ENCODE assay signal across 1 cellular context in genomic region chr5:53481887-53482716, GRCh38.
TF ChIP-seq lines count a peak whose summit lies in the region.

No MANE protein-coding gene starts in this region.

TF ChIP-seq in K562, 482 proteins besides CTCF, POLR2A, EP300 and RAD21 (continued from another document and continues in another):
- TF ChIP-seq CREB5 (CRISPR knock-in tag; IDR thresholded peaks at IDR 0.05) (no peak), EHMT2 (IDR thresholded peaks at IDR 0.05) (no peak), ZNF740 (CRISPR knock-in tag; IDR thresholded peaks at IDR 0.05) (no peak), ZNF740 (tag; IDR thresholded peaks at IDR 0.05) (no peak), SMAD4 (CRISPR knock-in tag; conservative IDR thresholded peaks at IDR 0.05) (no peak), ZSCAN32 (CRISPR knock-in tag; IDR thresholded peaks at IDR 0.05) (no peak), ZNF224 (CRISPR knock-in tag; IDR thresholded peaks at IDR 0.05) (no peak), TCF7L2 (IDR thresholded peaks at IDR 0.05; ENCODE audit: low read depth, low read length) (no peak), ZNF277 (CRISPR knock-in tag; IDR thresholded peaks at IDR 0.05; ENCODE audit: borderline replicate concordance) (no peak), ETV5 (CRISPR knock-in tag; IDR thresholded peaks at IDR 0.05; ENCODE audit: low read depth) (no peak), DMBX1 (CRISPR knock-in tag; IDR thresholded peaks at IDR 0.05; ENCODE audit: borderline replicate concordance) (no peak), TCF3 (CRISPR knock-in tag; IDR thresholded peaks at IDR 0.05) (no peak), ZSCAN29 (IDR thresholded peaks at IDR 0.05) (no peak), RNF2 (IDR thresholded peaks at IDR 0.05) (no peak; the same call in 1 of the 2 replicates), NONO (IDR thresholded peaks at IDR 0.05; ENCODE audit: low read depth in 2 of 2, low read length in 1 of 2) (no peak), NR3C1 (CRISPR knock-in tag; IDR thresholded peaks at IDR 0.05) (no peak), ZBTB40 (IDR thresholded peaks at IDR 0.05) (0 out of 2 replicates have a peak, but pooled peaks have one; percentile 25), ZBTB40 (CRISPR knock-in tag; IDR thresholded peaks at IDR 0.05) (no peak), MXD1 (CRISPR knock-in tag; IDR thresholded peaks at IDR 0.05; ENCODE audit: borderline replicate concordance, poor library complexity, severe bottlenecking) (no peak), STAG1 (CRISPR knock-in tag; IDR thresholded peaks at IDR 0.05; ENCODE audit: borderline replicate concordance) (no peak), ZNF280B (CRISPR knock-in tag; IDR thresholded peaks at IDR 0.05) (no peak), ZNF239 (CRISPR knock-in tag; IDR thresholded peaks at IDR 0.05) (no peak), MCM5 (IDR thresholded peaks at IDR 0.05; ENCODE audit: low read depth) (no peak), NCOA2 (IDR thresholded peaks at IDR 0.05; ENCODE audit: partially characterized antibody in 2 of 2) (no peak), MAFK (IDR thresholded peaks at IDR 0.05; ENCODE audit: low read length) (no peak)
- TF ChIP-seq, protein P1, sequence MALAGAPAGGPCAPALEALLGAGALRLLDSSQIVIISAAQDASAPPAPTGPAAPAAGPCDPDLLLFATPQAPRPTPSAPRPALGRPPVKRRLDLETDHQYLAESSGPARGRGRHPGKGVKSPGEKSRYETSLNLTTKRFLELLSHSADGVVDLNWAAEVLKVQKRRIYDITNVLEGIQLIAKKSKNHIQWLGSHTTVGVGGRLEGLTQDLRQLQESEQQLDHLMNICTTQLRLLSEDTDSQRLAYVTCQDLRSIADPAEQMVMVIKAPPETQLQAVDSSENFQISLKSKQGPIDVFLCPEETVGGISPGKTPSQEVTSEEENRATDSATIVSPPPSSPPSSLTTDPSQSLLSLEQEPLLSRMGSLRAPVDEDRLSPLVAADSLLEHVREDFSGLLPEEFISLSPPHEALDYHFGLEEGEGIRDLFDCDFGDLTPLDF (CRISPR knock-in tag; IDR thresholded peaks at IDR 0.05): no peak
- TF ChIP-seq, protein P2, sequence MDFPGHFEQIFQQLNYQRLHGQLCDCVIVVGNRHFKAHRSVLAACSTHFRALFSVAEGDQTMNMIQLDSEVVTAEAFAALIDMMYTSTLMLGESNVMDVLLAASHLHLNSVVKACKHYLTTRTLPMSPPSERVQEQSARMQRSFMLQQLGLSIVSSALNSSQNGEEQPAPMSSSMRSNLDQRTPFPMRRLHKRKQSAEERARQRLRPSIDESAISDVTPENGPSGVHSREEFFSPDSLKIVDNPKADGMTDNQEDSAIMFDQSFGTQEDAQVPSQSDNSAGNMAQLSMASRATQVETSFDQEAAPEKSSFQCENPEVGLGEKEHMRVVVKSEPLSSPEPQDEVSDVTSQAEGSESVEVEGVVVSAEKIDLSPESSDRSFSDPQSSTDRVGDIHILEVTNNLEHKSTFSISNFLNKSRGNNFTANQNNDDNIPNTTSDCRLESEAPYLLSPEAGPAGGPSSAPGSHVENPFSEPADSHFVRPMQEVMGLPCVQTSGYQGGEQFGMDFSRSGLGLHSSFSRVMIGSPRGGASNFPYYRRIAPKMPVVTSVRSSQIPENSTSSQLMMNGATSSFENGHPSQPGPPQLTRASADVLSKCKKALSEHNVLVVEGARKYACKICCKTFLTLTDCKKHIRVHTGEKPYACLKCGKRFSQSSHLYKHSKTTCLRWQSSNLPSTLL (IDR thresholded peaks at IDR 0.05): peak; percentile 61; the same call in 1 of the 2 replicates
- TF ChIP-seq, protein P3, sequence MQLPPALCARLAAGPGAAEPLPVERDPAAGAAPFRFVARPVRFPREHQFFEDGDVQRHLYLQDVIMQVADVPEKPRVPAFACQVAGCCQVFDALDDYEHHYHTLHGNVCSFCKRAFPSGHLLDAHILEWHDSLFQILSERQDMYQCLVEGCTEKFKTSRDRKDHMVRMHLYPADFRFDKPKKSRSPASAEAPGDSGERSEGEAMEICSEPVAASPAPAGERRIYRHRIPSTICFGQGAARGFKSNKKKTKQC (CRISPR knock-in tag; IDR thresholded peaks at IDR 0.05): no peak
- TF ChIP-seq, protein P4, sequence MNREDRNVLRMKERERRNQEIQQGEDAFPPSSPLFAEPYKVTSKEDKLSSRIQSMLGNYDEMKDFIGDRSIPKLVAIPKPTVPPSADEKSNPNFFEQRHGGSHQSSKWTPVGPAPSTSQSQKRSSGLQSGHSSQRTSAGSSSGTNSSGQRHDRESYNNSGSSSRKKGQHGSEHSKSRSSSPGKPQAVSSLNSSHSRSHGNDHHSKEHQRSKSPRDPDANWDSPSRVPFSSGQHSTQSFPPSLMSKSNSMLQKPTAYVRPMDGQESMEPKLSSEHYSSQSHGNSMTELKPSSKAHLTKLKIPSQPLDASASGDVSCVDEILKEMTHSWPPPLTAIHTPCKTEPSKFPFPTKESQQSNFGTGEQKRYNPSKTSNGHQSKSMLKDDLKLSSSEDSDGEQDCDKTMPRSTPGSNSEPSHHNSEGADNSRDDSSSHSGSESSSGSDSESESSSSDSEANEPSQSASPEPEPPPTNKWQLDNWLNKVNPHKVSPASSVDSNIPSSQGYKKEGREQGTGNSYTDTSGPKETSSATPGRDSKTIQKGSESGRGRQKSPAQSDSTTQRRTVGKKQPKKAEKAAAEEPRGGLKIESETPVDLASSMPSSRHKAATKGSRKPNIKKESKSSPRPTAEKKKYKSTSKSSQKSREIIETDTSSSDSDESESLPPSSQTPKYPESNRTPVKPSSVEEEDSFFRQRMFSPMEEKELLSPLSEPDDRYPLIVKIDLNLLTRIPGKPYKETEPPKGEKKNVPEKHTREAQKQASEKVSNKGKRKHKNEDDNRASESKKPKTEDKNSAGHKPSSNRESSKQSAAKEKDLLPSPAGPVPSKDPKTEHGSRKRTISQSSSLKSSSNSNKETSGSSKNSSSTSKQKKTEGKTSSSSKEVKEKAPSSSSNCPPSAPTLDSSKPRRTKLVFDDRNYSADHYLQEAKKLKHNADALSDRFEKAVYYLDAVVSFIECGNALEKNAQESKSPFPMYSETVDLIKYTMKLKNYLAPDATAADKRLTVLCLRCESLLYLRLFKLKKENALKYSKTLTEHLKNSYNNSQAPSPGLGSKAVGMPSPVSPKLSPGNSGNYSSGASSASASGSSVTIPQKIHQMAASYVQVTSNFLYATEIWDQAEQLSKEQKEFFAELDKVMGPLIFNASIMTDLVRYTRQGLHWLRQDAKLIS (CRISPR knock-in tag; IDR thresholded peaks at IDR 0.05): no peak
- TF ChIP-seq, protein P5, sequence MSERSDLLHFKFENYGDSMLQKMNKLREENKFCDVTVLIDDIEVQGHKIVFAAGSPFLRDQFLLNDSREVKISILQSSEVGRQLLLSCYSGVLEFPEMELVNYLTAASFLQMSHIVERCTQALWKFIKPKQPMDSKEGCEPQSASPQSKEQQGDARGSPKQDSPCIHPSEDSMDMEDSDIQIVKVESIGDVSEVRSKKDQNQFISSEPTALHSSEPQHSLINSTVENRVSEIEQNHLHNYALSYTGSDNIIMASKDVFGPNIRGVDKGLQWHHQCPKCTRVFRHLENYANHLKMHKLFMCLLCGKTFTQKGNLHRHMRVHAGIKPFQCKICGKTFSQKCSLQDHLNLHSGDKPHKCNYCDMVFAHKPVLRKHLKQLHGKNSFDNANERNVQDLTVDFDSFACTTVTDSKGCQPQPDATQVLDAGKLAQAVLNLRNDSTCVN (CRISPR knock-in tag; IDR thresholded peaks at IDR 0.05): 0 out of 2 replicates have a peak, but pooled peaks have one; percentile 67
